24 cellular contexts compared by ENCODE assay signal in the genomic region with DNA sequence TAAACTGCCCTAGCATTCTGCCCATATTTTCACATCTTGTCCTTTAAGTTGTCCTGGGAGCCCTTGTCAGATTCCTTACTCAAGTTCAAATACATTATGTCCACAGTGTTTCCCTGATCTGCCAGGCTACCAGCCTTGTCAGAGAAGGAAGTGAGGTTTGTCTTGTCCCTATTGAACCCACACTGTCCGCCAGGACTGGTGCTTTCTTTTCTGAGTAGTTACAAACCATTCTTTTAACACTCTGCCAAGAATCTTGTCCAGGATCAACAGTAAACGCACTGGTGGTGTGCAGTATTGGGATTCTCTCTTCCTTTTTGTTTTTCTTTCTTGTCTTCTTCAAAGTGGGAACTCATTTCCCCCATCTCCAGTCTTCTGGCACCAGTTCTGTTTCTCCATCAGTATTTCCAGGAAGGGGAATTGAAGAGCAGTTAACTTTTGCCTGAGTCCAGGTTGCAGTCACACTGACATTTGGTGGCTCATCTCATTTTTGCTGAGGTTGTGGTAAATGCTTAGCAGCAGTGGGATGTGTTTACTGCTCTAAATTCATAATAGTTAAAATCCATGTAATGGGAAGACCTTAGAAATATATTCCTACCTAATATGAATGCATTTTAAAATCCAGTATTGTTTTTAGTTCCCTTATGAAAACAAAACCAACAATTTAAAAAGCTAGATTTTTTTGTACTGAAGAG.
DNase-seq lines count a peak whose midpoint lies in the region; ATAC-seq and TF ChIP-seq lines count a peak whose summit lies in the region.
"Had no signal": no experiment of that assay in that cellular context is flagged by ENCODE, and none has a peak within 500 bp of the region (broad histone marks: within the 10 kb centered on the region; RNA-seq: fewer than 3 reads in every experiment).

No MANE protein-coding gene starts in this region.

- H3K4me3 ChIP-seq in MG63 (no peak overlapping the region), endodermal cell (ENCODE audit: low read length) (no peak overlapping the region), parathyroid adenoma (ENCODE audit: low read depth, low read length) (no peak overlapping the region), neural progenitor cell (no peak overlapping the region)
- H3K4me3 ChIP-seq: tibial nerve had no signal

- peak overlapping the region; percentile 17 for H2AFZ ChIP-seq in parathyroid adenoma
- H2AFZ ChIP-seq in neural progenitor cell (replicated peaks): no peak overlapping the region

- no peaks in the 10 kb centered on the region for H3K36me3 ChIP-seq in MG63
- peaks cover 39% of the 10 kb centered on the region for H3K36me3 ChIP-seq in endodermal cell (ENCODE audit: control insufficient read depth, insufficient read depth, low read length)
- H3K36me3 ChIP-seq in parathyroid adenoma (ENCODE audit: control insufficient read depth, insufficient read depth, low read length): no peaks in the 10 kb centered on the region
- H3K36me3 ChIP-seq in neural progenitor cell: no peaks in the 10 kb centered on the region
- H3K36me3 ChIP-seq: tibial nerve, WERI-Rb-1 had no signal

- H3K4me1 ChIP-seq in endodermal cell (ENCODE audit: control insufficient read depth, insufficient read depth, low read length) (no peaks in the 10 kb centered on the region), parathyroid adenoma (peaks cover 3% of the 10 kb centered on the region), neural progenitor cell (no peaks in the 10 kb centered on the region)
- H3K4me1 ChIP-seq: foreskin keratinocyte had no signal

- ATAC-seq in HG03520 (IDR thresholded peaks at IDR 0.05; ENCODE audit: unreplicated experiment): no peak
- ATAC-seq: activated CD8-positive, alpha-beta memory T cell treated with anti-CD3 and anti-CD28 coated beads, Interleukin-2, amount 10 ng/mL, durations not matched to agents 7 days and 5 days; foreskin keratinocyte had no signal

- H3K4me1 Mint-ChIP-seq in endodermal cell (peaks cover 27% of the 10 kb centered on the region), neural progenitor cell (peaks cover 31% of the 10 kb centered on the region)
- H3K4me1 Mint-ChIP-seq: activated CD4-positive, alpha-beta T cell treated with anti-CD3 and anti-CD28 coated beads, Interleukin-2, amount 10 ng/mL, durations not matched to agents 7 days and 5 days; activated CD8-positive, alpha-beta memory T cell treated with anti-CD3 and anti-CD28 coated beads, Interleukin-2, amount 10 ng/mL, durations not matched to agents 7 days and 5 days; activated naive CD4-positive, alpha-beta T cell treated with anti-CD3 and anti-CD28 coated beads, Interleukin-2, amount 50 U/mL, for 24 hours; CD4-positive, CD25-positive, alpha-beta regulatory T cell had no signal

- H3K79me2 ChIP-seq in parathyroid adenoma (no peaks in the 10 kb centered on the region), neural progenitor cell (ENCODE audit: low read depth) (no peaks in the 10 kb centered on the region)

- H3K4me3 Mint-ChIP-seq in endodermal cell (no peak overlapping the region), neural progenitor cell (no peak overlapping the region)
- H3K4me3 Mint-ChIP-seq: activated CD4-positive, alpha-beta T cell treated with anti-CD3 and anti-CD28 coated beads, Interleukin-2, amount 10 ng/mL, durations not matched to agents 7 days and 5 days; activated CD8-positive, alpha-beta memory T cell treated with anti-CD3 and anti-CD28 coated beads, Interleukin-2, amount 10 ng/mL, durations not matched to agents 7 days and 5 days; activated naive CD4-positive, alpha-beta T cell treated with anti-CD3 and anti-CD28 coated beads, Interleukin-2, amount 50 U/mL, for 24 hours; activated T-helper 1 cell treated with anti-CD3 and anti-CD28 coated beads, Interleukin-12 subunit alpha, Interleukin-12 subunit beta, Interleukin-2, Interleukin-4 antibody, amounts not matched to agents 30 ng/mL and 10 ng/mL and 1 ng/mL, durations not matched to agents 14 hours and 24 hours and 36 hours; CD4-positive, CD25-positive, alpha-beta regulatory T cell had no signal

- H3K27me3 ChIP-seq in MG63: no peaks in the 10 kb centered on the region
- no peaks in the 10 kb centered on the region for H3K27me3 ChIP-seq in endodermal cell (ENCODE audit: control insufficient read depth, insufficient read depth, low read length, poor library complexity, severe bottlenecking)
- H3K27me3 ChIP-seq in parathyroid adenoma (ENCODE audit: control insufficient read depth, insufficient read depth, low read length): no peaks in the 10 kb centered on the region
- H3K27me3 ChIP-seq in neural progenitor cell: no peaks in the 10 kb centered on the region
- H3K27me3 ChIP-seq: foreskin keratinocyte, tibial nerve had no signal

- H3K36me3 Mint-ChIP-seq in endodermal cell (ENCODE audit: low read depth): peaks cover 18% of the 10 kb centered on the region
- peaks cover 14% of the 10 kb centered on the region for H3K36me3 Mint-ChIP-seq in neural progenitor cell
- H3K36me3 Mint-ChIP-seq: activated CD8-positive, alpha-beta memory T cell treated with anti-CD3 and anti-CD28 coated beads, Interleukin-2, amount 10 ng/mL, durations not matched to agents 7 days and 5 days; activated naive CD4-positive, alpha-beta T cell treated with anti-CD3 and anti-CD28 coated beads, Interleukin-2, amount 50 U/mL, for 24 hours; CD4-positive, CD25-positive, alpha-beta regulatory T cell had no signal

- H3K9me3 Mint-ChIP-seq in endodermal cell: peaks cover 3% of the 10 kb centered on the region
- H3K9me3 Mint-ChIP-seq in neural progenitor cell: peaks cover 5% of the 10 kb centered on the region
- H3K9me3 Mint-ChIP-seq: activated CD4-positive, alpha-beta T cell treated with anti-CD3 and anti-CD28 coated beads, Interleukin-2, amount 10 ng/mL, durations not matched to agents 7 days and 5 days; activated naive CD4-positive, alpha-beta T cell treated with anti-CD3 and anti-CD28 coated beads, Interleukin-2, amount 50 U/mL, for 24 hours; activated T-helper 1 cell treated with anti-CD3 and anti-CD28 coated beads, Interleukin-12 subunit alpha, Interleukin-12 subunit beta, Interleukin-2, Interleukin-4 antibody, amounts not matched to agents 30 ng/mL and 10 ng/mL and 1 ng/mL, durations not matched to agents 14 hours and 24 hours and 36 hours had no signal

- no peaks in the 10 kb centered on the region for H4K20me1 ChIP-seq in neural progenitor cell (ENCODE audit: low read depth)

- H3K9ac ChIP-seq in endodermal cell (ENCODE audit: extremely low read depth, low read length, poor library complexity, severe bottlenecking) (no peak overlapping the region), parathyroid adenoma (no peak overlapping the region), neural progenitor cell (no peak overlapping the region)
- H3K9ac ChIP-seq: KMS-11 had no signal

- H3F3A ChIP-seq in neural progenitor cell (ENCODE audit: low read depth): no peaks in the 10 kb centered on the region

- H3K27ac ChIP-seq in endodermal cell (ENCODE audit: low read depth, low read length): no peak overlapping the region
- H3K27ac ChIP-seq in parathyroid adenoma: no peak overlapping the region
- no peak overlapping the region for H3K27ac ChIP-seq in neural progenitor cell
- H3K27ac ChIP-seq: foreskin keratinocyte, KMS-11, WERI-Rb-1 had no signal

- 90 to 91% methylated on average over 2 of the region's 2 CpGs for WGBS in endodermal cell (ENCODE audit: insufficient coverage in 1 of 2, insufficient read length in 1 of 2), 2 experiments

- H3K27ac Mint-ChIP-seq in endodermal cell (peak overlapping the region; percentile 2), neural progenitor cell (no peak overlapping the region)
- H3K27ac Mint-ChIP-seq: activated CD4-positive, alpha-beta T cell treated with anti-CD3 and anti-CD28 coated beads, Interleukin-2, amount 10 ng/mL, durations not matched to agents 7 days and 5 days; activated CD8-positive, alpha-beta memory T cell treated with anti-CD3 and anti-CD28 coated beads, Interleukin-2, amount 10 ng/mL, durations not matched to agents 7 days and 5 days; activated naive CD4-positive, alpha-beta T cell treated with anti-CD3 and anti-CD28 coated beads, Interleukin-2, amount 50 U/mL, for 24 hours; activated T-helper 1 cell treated with anti-CD3 and anti-CD28 coated beads, Interleukin-12 subunit alpha, Interleukin-12 subunit beta, Interleukin-2, Interleukin-4 antibody, amounts not matched to agents 30 ng/mL and 10 ng/mL and 1 ng/mL, durations not matched to agents 14 hours and 24 hours and 36 hours; CD4-positive, CD25-positive, alpha-beta regulatory T cell had no signal

- TF ChIP-seq CTCF in endodermal cell (conservative IDR thresholded peaks at IDR 0.05) (no peak), parathyroid adenoma (IDR thresholded peaks at IDR 0.05) (no peak), neural progenitor cell (IDR thresholded peaks at IDR 0.05) (no peak)

- H3K9me3 ChIP-seq in MG63: no peaks in the 10 kb centered on the region
- peaks cover 7% of the 10 kb centered on the region for H3K9me3 ChIP-seq in endodermal cell (ENCODE audit: control insufficient read depth, low read length)
- H3K9me3 ChIP-seq in parathyroid adenoma (ENCODE audit: control insufficient read depth, low read length): no peaks in the 10 kb centered on the region
- H3K9me3 ChIP-seq in neural progenitor cell (ENCODE audit: low read depth): no peaks in the 10 kb centered on the region
- H3K9me3 ChIP-seq: tibial nerve had no signal

- peak; percentile 24 for DNase-seq in EH (ENCODE audit: low read depth)
- DNase-seq in MG63: peak; percentile 14
- no peak for DNase-seq in endodermal cell
- DNase-seq in Kasumi-1 (lab: John Stamatoyannopoulos, UW): no peak
- DNase-seq in iPS-NIHi7 (ENCODE audit: extremely low spot score): no peak
- DNase-seq in neural progenitor cell (ENCODE audit: low spot score): no peak
- DNase-seq: activated CD4-positive, alpha-beta T cell treated with anti-CD3 and anti-CD28 coated beads, Interleukin-2, amount 10 ng/mL, durations not matched to agents 7 days and 5 days; activated CD8-positive, alpha-beta memory T cell treated with anti-CD3 and anti-CD28 coated beads, Interleukin-2, amount 10 ng/mL, durations not matched to agents 7 days and 5 days; anterior cingulate cortex; CD4-positive, CD25-positive, alpha-beta regulatory T cell; erythroblast; foreskin keratinocyte; mesenchymal stem cell; NCI-H1105; NCI-H2029; NCI-H2227 treated with DMSO at 0.1 percent for 48 hours; NCI-H748 treated with DMSO at 0.1 percent for 48 hours; WERI-Rb-1 had no signal

- H3K4me2 ChIP-seq in parathyroid adenoma (ENCODE audit: low read length) (no peak overlapping the region), neural progenitor cell (no peak overlapping the region)
- H3K4me2 ChIP-seq: KMS-11 had no signal

- H3K27me3 Mint-ChIP-seq in endodermal cell (ENCODE audit: insufficient read depth) (no peaks in the 10 kb centered on the region), neural progenitor cell (ENCODE audit: insufficient read depth, low read depth) (peaks cover 2% of the 10 kb centered on the region)
- H3K27me3 Mint-ChIP-seq: activated CD4-positive, alpha-beta T cell treated with anti-CD3 and anti-CD28 coated beads, Interleukin-2, amount 10 ng/mL, durations not matched to agents 7 days and 5 days; activated CD8-positive, alpha-beta memory T cell treated with anti-CD3 and anti-CD28 coated beads, Interleukin-2, amount 10 ng/mL, durations not matched to agents 7 days and 5 days; activated naive CD4-positive, alpha-beta T cell treated with anti-CD3 and anti-CD28 coated beads, Interleukin-2, amount 50 U/mL, for 24 hours had no signal

Comparison
In these comparisons a context has a peak if more than half of its experiments do, and no peak if none do; other contexts are left out.
1. DNase-seq: peak in EH (single experiment) and MG63 (single experiment); none in endodermal cell (single experiment), Kasumi-1 (0 of 2), iPS-NIHi7 (single experiment) and neural progenitor cell (single experiment).